11 cellular contexts compared by ENCODE assay signal in genomic region chr15:85771781-85772445, GRCh38. TPM values are rescaled to one million over a fixed set of nuclear protein-coding genes. Genes with fewer than 3 reads are reported as not detected.
DNase-seq lines count a peak whose midpoint lies in the region; ATAC-seq, FAIRE-seq and TF ChIP-seq lines count a peak whose summit lies in the region.
"Had no signal": no experiment of that assay in that cellular context is flagged by ENCODE, and none has a peak within 500 bp of the region (broad histone marks: within the 10 kb centered on the region; RNA-seq: fewer than 3 reads in every experiment).

No MANE protein-coding gene starts in this region.

- H3K27ac ChIP-seq in H9 (ENCODE audit: insufficient read length, low read depth, low read length) (no peak overlapping the region), H1 (ENCODE audit: low read depth, low read length) (no peak overlapping the region), left lung (peak overlapping the region; percentile 18 to 51), skin epidermis (peak overlapping the region in 14 of 21 experiments; percentile 17 to 89 (median 71))

- H3T11ph ChIP-seq in H9 (ENCODE audit: low read length) = no peak overlapping the region

- intact Hi-C loops in left lung (cut with DNase I) (no loop called here), left colon (cut with DNase I, micrococcal nuclease) (no loop called here)

- peaks cover 15 to 24% of the 10 kb centered on the region in 2 experiments for H3K4me1 Mint-ChIP-seq in H9

- no peak for TF ChIP-seq EP300 in H1 (IDR thresholded peaks at IDR 0.05; ENCODE audit: borderline replicate concordance in 1 of 2, low read depth in 2 of 2, low read length in 2 of 2)

- no peak overlapping the region for H2BK15ac ChIP-seq in H9 (ENCODE audit: low read depth, low read length)
- 0 out of 2 replicates have a peak overlapping the region, but pooled peaks have one; percentile 10 for H2BK15ac ChIP-seq in H1 (ENCODE audit: low read length)

- H3K4ac ChIP-seq in H9 (ENCODE audit: low read depth, low read length) (no peak overlapping the region), H1 (replicated peaks; ENCODE audit: insufficient read length, low read depth, low read length) (no peak overlapping the region)

- H3K56ac ChIP-seq in H9 (ENCODE audit: insufficient read length, low read depth, low read length) (no peak overlapping the region), H1 (replicated peaks; ENCODE audit: insufficient read length, low read depth, low read length) (no peak overlapping the region)

- H3K18ac ChIP-seq in H9 (ENCODE audit: insufficient read length, low read depth, low read length) (no peak overlapping the region), H1 (ENCODE audit: extremely low read depth, low read length) (no peak overlapping the region; the same call in 1 of the 2 replicates)

- H3K9me3 Mint-ChIP-seq in H9 = no peaks in the 10 kb centered on the region

- peaks cover 3 to 9% (median 6%) of the 10 kb centered on the region in 4 experiments; a peak in 5 of 8 replicates for H3K36me3 ChIP-seq in H1 (ENCODE audit: control insufficient read depth in 2 of 4, insufficient read depth in 4 of 4, low read length in 3 of 4)
- H3K36me3 ChIP-seq in left lung = peaks cover 0 to 17% of the 10 kb centered on the region in 2 donors

- H3K23ac ChIP-seq in H9 (ENCODE audit: insufficient read length, low read depth, low read length) = no peak overlapping the region
- no peak overlapping the region for H3K23ac ChIP-seq in H1 (ENCODE audit: insufficient read length)

- H3K4me2 ChIP-seq in H9 (ENCODE audit: insufficient read depth, insufficient read length, low read length) (no peak overlapping the region), H1 (ENCODE audit: insufficient read depth in 1 of 2, low read depth in 2 of 2, low read length in 2 of 2) (no peak overlapping the region)

- H4K5ac ChIP-seq in H9 (ENCODE audit: insufficient read length, low read depth, low read length) (no peak overlapping the region), H1 (ENCODE audit: insufficient read length, low read depth, low read length) (no peak overlapping the region)

- no peak for FAIRE-seq in H1 (lab: Jason Lieb, UNC)
- FAIRE-seq: GM12878 had no signal

- H3K27me3 ChIP-seq in H9 (ENCODE audit: insufficient read depth, low read length) (no peaks in the 10 kb centered on the region), H1 (replicated peaks in 1 of 4; ENCODE audit: control insufficient read depth in 3 of 4, extremely low read depth in 1 of 4, insufficient read depth in 3 of 4, low read length in 3 of 4) (no peaks in the 10 kb centered on the region), left lung (no peaks in the 10 kb centered on the region)
- H3K27me3 ChIP-seq: spleen had no signal

- H2BK20ac ChIP-seq in H9 (ENCODE audit: low read depth, low read length, poor library complexity, severe bottlenecking) (no peak overlapping the region), H1 (ENCODE audit: low read length) (no peak overlapping the region)

- H2BK120ac ChIP-seq in H9 (ENCODE audit: low read depth, low read length, poor library complexity, severe bottlenecking) (no peak overlapping the region), H1 (replicated peaks; ENCODE audit: low read depth, low read length) (no peak overlapping the region)

- CTCF ChIA-PET in H1 (lab: Charles Lee; ENCODE audit: partially characterized antibody) = interaction anchor here (1.0 to 2.2 kb wide), 4 partner anchors 12 to 59 kb away, joined by 3 to 6 read pairs (median 4); no protein-coding TSS in a partner anchor

- H4K8ac ChIP-seq in H9 (replicated peaks; ENCODE audit: insufficient read length, low read depth, low read length) (no peak overlapping the region), H1 (ENCODE audit: extremely low read depth, insufficient read depth, low read length) (no peak overlapping the region)

- no CpG with 5 or more reads among the region's 13 CpGs for WGBS in H9 (ENCODE audit: extremely low coverage, insufficient read length, low lambda C conversion rate)
- WGBS in H1 (ENCODE audit: extremely low coverage in 1 of 2, insufficient coverage in 1 of 2, insufficient read length in 1 of 2, insufficient replicate concordance in 2 of 2, low coverage in 1 of 2, low lambda C conversion rate in 2 of 2, missing lambda C conversion rate in 1 of 2), 2 experiments = 89% methylated on average over 11 of the region's 13 CpGs; no CpG with 5 or more reads in 1 of the 2 experiments

- no peak overlapping the region for H4K91ac ChIP-seq in H9 (ENCODE audit: insufficient read length, low read depth, low read length)
- H4K91ac ChIP-seq in H1 (replicated peaks; ENCODE audit: insufficient read length, low read length) = no peak overlapping the region

- no peak overlapping the region for H3K4me3 Mint-ChIP-seq in H9

- H3K4me3 ChIP-seq in H1 (ENCODE audit: extremely low read depth in 1 of 4, insufficient read depth in 2 of 4, low read depth in 3 of 4, low read length in 4 of 4) (no peak overlapping the region), left lung (no peak overlapping the region), skin epidermis (no peak overlapping the region)
- H3K4me3 ChIP-seq: GM12878, spleen had no signal

- H2AK5ac ChIP-seq in H9 (ENCODE audit: insufficient read length, low read length) (no peak overlapping the region), H1 (ENCODE audit: low read depth, low read length) (0 out of 2 replicates have a peak overlapping the region, but pooled peaks have one; percentile 17)

- H2BK12ac ChIP-seq in H9 (ENCODE audit: insufficient read length, low read depth, low read length) (no peak overlapping the region), H1 (ENCODE audit: low read depth, low read length) (no peak overlapping the region)

- H2BK5ac ChIP-seq in H9 (ENCODE audit: insufficient read length, low read length) (no peak overlapping the region), H1 (ENCODE audit: low read depth, low read length) (no peak overlapping the region)

- H4K20me1 ChIP-seq in H9 (ENCODE audit: control insufficient read depth, insufficient read depth, insufficient read length) = no peaks in the 10 kb centered on the region
- peaks cover 18 to 33% of the 10 kb centered on the region in 2 experiments for H4K20me1 ChIP-seq in H1 (replicated peaks in 1 of 2; ENCODE audit: control insufficient read depth in 1 of 2, insufficient read depth in 2 of 2, low read length in 2 of 2)

- H3K4me1 ChIP-seq in H9 (ENCODE audit: insufficient read depth, low read length) (no peaks in the 10 kb centered on the region), H1 (replicated peaks in 1 of 4; ENCODE audit: control insufficient read depth in 3 of 4, insufficient read depth in 4 of 4, low read length in 3 of 4) (peaks cover 0 to 7% (median 0%) of the 10 kb centered on the region in 4 experiments; a peak in 1 of 7 replicates), left lung (peaks cover 13 to 15% of the 10 kb centered on the region in 2 donors)

- H3K36me3 Mint-ChIP-seq in H9 (ENCODE audit: insufficient read depth in 1 of 3, low read depth in 3 of 3) = peaks cover 21 to 25% (median 23%) of the 10 kb centered on the region in 3 experiments; a peak in 6 of 7 replicates

- no peak overlapping the region for H2AFZ ChIP-seq in H9 (ENCODE audit: low read length)
- H2AFZ ChIP-seq in H1 (ENCODE audit: low read length) = no peak overlapping the region

- peak overlapping the region in 2 of 3 experiments; percentile 29 to 85; a peak in 3 of 7 replicates for H3K27ac Mint-ChIP-seq in H9

- POLR2A ChIA-PET in H1 (lab: Charles Lee; ENCODE audit: partially characterized antibody) = no interaction called here

- no peaks in the 10 kb centered on the region for H3K27me3 Mint-ChIP-seq in H9 (ENCODE audit: low read depth)

- H3K9me3 ChIP-seq in H9 (ENCODE audit: control insufficient read depth, low read depth, low read length) (no peaks in the 10 kb centered on the region), H1 (ENCODE audit: insufficient read depth in 2 of 2, low read depth in 1 of 2, low read length in 1 of 2) (no peaks in the 10 kb centered on the region; a peak in 1 of 4 replicates), left lung (no peaks in the 10 kb centered on the region)
- H3K9me3 ChIP-seq: spleen had no signal

- TF ChIP-seq RAD21 in H1 (IDR thresholded peaks at IDR 0.05 in 1 of 2, conservative IDR thresholded peaks at IDR 0.05 in 1 of 2; ENCODE audit: low read depth in 2 of 2, low read length in 2 of 2) = no peak

- H3K79me1 ChIP-seq in H9 (ENCODE audit: insufficient read depth, low read depth, low read length, poor library complexity, severe bottlenecking) (peaks cover 19% of the 10 kb centered on the region), H1 (ENCODE audit: low read depth, low read length) (peaks cover 41% of the 10 kb centered on the region)

- H3K79me2 ChIP-seq in H9 (ENCODE audit: insufficient read depth, low read length) = peaks cover 17% of the 10 kb centered on the region; the same call in 1 of the 2 replicates
- H3K79me2 ChIP-seq in H1 (ENCODE audit: control insufficient read depth in 1 of 2, insufficient read depth in 2 of 2, low read length in 2 of 2) = peaks cover 3 to 90% of the 10 kb centered on the region in 2 experiments

- H3K14ac ChIP-seq in H9 (ENCODE audit: insufficient read depth, low read length) (0 out of 2 replicates have a peak overlapping the region, but pooled peaks have one; percentile 39), H1 (ENCODE audit: insufficient read length) (no peak overlapping the region)

- DNase-seq in H9 = no peak
- DNase-seq in H1 (ENCODE audit: low read depth in 1 of 2, low spot score in 2 of 2) = no peak
- peak; percentile 63 to 81 for DNase-seq in left lung
- no peak for DNase-seq in left colon
- DNase-seq in NCI-H2107 treated with DMSO at 0.1 percent for 48 hours (lab: John Stamatoyannopoulos, UW; ENCODE audit: unreplicated experiment) = no peak
- DNase-seq: spleen, T-helper 1 cell had no signal

- TF ChIP-seq POLR2A in H1 (IDR thresholded peaks at IDR 0.05; ENCODE audit: control extremely low read depth in 1 of 2, low read depth in 2 of 2, low read length in 2 of 2) = no peak

- ATAC-seq in left lung = peak; percentile 81
- no peak for ATAC-seq in left colon
- no peak for ATAC-seq in GM19452 (IDR thresholded peaks at IDR 0.05; ENCODE audit: unreplicated experiment)
- no peak for ATAC-seq in HG02938 (IDR thresholded peaks at IDR 0.05; ENCODE audit: unreplicated experiment)
- ATAC-seq: GM12878 had no signal

- H3K9ac ChIP-seq in H9 (ENCODE audit: extremely low read depth, insufficient read length, low read length) (no peak overlapping the region), H1 (replicated peaks in 1 of 4; ENCODE audit: extremely low read depth in 1 of 4, low read depth in 3 of 4, low read length in 3 of 4) (no peak overlapping the region)

- H3K23me2 ChIP-seq in H9 (ENCODE audit: insufficient read length, low read depth, low read length, poor library complexity, severe bottlenecking) (no peaks in the 10 kb centered on the region), H1 (ENCODE audit: low read depth, low read length) (no peaks in the 10 kb centered on the region)

- TF ChIP-seq CTCF in H9 (conservative IDR thresholded peaks at IDR 0.05) = no peak
- TF ChIP-seq CTCF in H1 (IDR thresholded peaks at IDR 0.05; ENCODE audit: control extremely low read depth in 1 of 3, insufficient read depth in 1 of 3, low read depth in 1 of 3, low read length in 3 of 3) = no peak
- TF ChIP-seq CTCF in left lung (IDR thresholded peaks at IDR 0.05) = no peak

RNA-seq across cellular contexts. Expression of gene KLHL25, which starts 22.8 kb away (rescaled TPM):
- total RNA-seq in H9 (2021) (18.2 and 18.4 TPM in 2 replicates), left lung (1 to 10 TPM; 4.4 to 4.6 TPM), left colon (1 to 10 TPM; 6.0 to 6.8 TPM)
- total RNA-seq in H1 (2021; fragmentation: NEBNext Ultra II Directional; extraction: Animal tissue kit (Norgen Biotek cat#: 25700)) = 16.5 and 17.1 TPM in 2 replicates
- 22.0 and 28.6 TPM in 2 replicates for polyA plus RNA-seq in H1 (2011; rRNA removed)
- 19.5 TPM for polyA plus RNA-seq in H1 (2011; cell fraction: cytosol; rRNA removed)
- polyA plus RNA-seq in H1 (2011; cell fraction: nucleus; rRNA removed) = 35.3 TPM
- polyA plus RNA-seq in H1 (2012, experiment 1 of 2) = 10.2 to 16.3 TPM (median 14.4 TPM) in 4 replicates
- polyA plus RNA-seq in H1 (2012, experiment 2 of 2) = 13.3 TPM
- polyA plus RNA-seq in H1 (2013, experiment 1 of 2) = 7.5 TPM
- 6.3 TPM for polyA plus RNA-seq in H1 (2013, experiment 2 of 2)
- 17.1 and 19.3 TPM in 2 replicates for polyA minus RNA-seq in H1 (2011; rRNA and poly(A)+ RNA removed)
- 14.2 TPM for polyA minus RNA-seq in H1 (2011; cell fraction: cytosol; rRNA and poly(A)+ RNA removed)
- 28.4 TPM for polyA minus RNA-seq in H1 (2011; cell fraction: nucleus; rRNA and poly(A)+ RNA removed)

Comparison
In these comparisons a context has a peak if more than half of its experiments do, and no peak if none do; other contexts are left out.
1. DNase-seq: peak in left lung (2 of 2); none in H9 (single experiment), H1 (0 of 2), left colon (0 of 2) and NCI-H2107 treated with DMSO at 0.1 percent for 48 hours (single experiment).
2. H3K27ac ChIP-seq: peak in left lung (2 of 2) and skin epidermis (14 of 21); none in H9 (single experiment) and H1 (single experiment).